1 cellular context compared by ENCODE assay signal in the genomic region with DNA sequence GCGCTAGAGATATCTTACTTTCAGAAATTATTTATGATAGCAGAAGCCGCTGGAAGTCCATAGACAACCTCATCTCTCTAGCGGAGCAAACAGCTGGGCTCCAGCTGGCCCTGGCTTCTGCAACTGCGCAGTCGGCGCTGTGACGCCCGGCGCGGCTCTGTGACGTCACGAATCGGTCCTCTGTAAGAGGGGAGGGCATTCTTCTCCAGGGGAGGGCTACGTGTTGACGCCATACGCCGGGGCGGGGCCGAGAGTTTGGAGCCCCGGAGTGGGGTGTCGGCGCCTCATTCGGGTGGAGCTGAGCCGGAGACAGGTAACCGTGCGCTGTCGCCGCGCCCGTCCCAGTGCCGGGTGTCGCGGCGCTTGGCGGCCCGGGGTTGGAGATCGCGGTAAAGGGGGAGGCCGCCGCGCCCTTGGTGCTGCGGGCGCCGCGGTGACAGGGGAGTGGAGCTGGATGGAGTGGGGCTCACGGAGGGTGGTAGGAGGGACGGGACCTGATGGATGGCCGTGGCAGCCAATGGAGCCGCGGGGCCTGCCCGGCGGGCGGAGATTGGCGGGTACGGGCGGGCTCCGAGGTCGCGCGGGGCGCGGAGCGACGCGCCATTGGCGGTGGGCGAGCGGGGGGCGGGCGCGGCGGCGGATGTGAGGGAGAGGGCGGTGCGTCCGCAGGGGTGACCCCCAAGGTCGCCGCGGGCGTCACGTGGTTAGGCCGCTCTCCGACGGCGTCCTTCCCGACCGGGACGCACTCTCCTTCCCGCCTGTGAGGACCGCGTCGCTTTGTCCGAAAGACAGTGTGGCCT.
TF ChIP-seq lines count a peak whose summit lies in the region.

A gene (plus strand): TSS at position 287 of the 800 bp plus-strand sequence. CDS start 17,717 bp downstream, outside the sequence.

TF ChIP-seq in HepG2, 621 proteins besides CTCF, POLR2A, EP300 and RAD21 (continued from another document and continues in another):
- TF ChIP-seq, protein P1, sequence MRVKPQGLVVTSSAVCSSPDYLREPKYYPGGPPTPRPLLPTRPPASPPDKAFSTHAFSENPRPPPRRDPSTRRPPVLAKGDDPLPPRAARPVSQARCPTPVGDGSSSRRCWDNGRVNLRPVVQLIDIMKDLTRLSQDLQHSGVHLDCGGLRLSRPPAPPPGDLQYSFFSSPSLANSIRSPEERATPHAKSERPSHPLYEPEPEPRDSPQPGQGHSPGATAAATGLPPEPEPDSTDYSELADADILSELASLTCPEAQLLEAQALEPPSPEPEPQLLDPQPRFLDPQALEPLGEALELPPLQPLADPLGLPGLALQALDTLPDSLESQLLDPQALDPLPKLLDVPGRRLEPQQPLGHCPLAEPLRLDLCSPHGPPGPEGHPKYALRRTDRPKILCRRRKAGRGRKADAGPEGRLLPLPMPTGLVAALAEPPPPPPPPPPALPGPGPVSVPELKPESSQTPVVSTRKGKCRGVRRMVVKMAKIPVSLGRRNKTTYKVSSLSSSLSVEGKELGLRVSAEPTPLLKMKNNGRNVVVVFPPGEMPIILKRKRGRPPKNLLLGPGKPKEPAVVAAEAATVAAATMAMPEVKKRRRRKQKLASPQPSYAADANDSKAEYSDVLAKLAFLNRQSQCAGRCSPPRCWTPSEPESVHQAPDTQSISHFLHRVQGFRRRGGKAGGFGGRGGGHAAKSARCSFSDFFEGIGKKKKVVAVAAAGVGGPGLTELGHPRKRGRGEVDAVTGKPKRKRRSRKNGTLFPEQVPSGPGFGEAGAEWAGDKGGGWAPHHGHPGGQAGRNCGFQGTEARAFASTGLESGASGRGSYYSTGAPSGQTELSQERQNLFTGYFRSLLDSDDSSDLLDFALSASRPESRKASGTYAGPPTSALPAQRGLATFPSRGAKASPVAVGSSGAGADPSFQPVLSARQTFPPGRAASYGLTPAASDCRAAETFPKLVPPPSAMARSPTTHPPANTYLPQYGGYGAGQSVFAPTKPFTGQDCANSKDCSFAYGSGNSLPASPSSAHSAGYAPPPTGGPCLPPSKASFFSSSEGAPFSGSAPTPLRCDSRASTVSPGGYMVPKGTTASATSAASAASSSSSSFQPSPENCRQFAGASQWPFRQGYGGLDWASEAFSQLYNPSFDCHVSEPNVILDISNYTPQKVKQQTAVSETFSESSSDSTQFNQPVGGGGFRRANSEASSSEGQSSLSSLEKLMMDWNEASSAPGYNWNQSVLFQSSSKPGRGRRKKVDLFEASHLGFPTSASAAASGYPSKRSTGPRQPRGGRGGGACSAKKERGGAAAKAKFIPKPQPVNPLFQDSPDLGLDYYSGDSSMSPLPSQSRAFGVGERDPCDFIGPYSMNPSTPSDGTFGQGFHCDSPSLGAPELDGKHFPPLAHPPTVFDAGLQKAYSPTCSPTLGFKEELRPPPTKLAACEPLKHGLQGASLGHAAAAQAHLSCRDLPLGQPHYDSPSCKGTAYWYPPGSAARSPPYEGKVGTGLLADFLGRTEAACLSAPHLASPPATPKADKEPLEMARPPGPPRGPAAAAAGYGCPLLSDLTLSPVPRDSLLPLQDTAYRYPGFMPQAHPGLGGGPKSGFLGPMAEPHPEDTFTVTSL (CRISPR knock-in tag; IDR thresholded peaks at IDR 0.05; ENCODE audit: borderline replicate concordance) = peak; percentile 67
- TF ChIP-seq FOSL2 (CRISPR knock-in tag; IDR thresholded peaks at IDR 0.05) (peak; percentile 43), NR1H2 (CRISPR knock-in tag; IDR thresholded peaks at IDR 0.05; ENCODE audit: borderline replicate concordance, low read depth) (no peak), ARID2 (CRISPR knock-in tag; IDR thresholded peaks at IDR 0.05; ENCODE audit: borderline replicate concordance) (peak; percentile 6; the same call in 1 of the 2 replicates), HOXA3 (CRISPR knock-in tag; IDR thresholded peaks at IDR 0.05) (peak; percentile 100), ZNF296 (CRISPR knock-in tag; conservative IDR thresholded peaks at IDR 0.05) (no peak), ZNF230 (CRISPR knock-in tag; IDR thresholded peaks at IDR 0.05) (no peak), ZNF468 (CRISPR knock-in tag; IDR thresholded peaks at IDR 0.05) (0 out of 2 replicates have a peak, but pooled peaks have one; percentile 87), GFI1 (CRISPR knock-in tag; IDR thresholded peaks at IDR 0.05; ENCODE audit: borderline replicate concordance) (no peak; the same call in 1 of the 2 replicates), HDAC1 (CRISPR knock-in tag; IDR thresholded peaks at IDR 0.05) (peak; percentile 96), ZNF878 (CRISPR knock-in tag; IDR thresholded peaks at IDR 0.05) (no peak; the same call in 1 of the 2 replicates), ZFP82 (CRISPR knock-in tag; IDR thresholded peaks at IDR 0.05; ENCODE audit: borderline replicate concordance) (0 out of 2 replicates have a peak, but pooled peaks have one; percentile 62), ZNF33A (CRISPR knock-in tag; IDR thresholded peaks at IDR 0.05; ENCODE audit: borderline replicate concordance) (peak; percentile 76; the same call in 1 of the 2 replicates), DNMT1 (CRISPR knock-in tag; IDR thresholded peaks at IDR 0.05) (no peak), ZBTB21 (CRISPR knock-in tag; IDR thresholded peaks at IDR 0.05) (peak; percentile 99), SP1 (IDR thresholded peaks at IDR 0.05) (no peak; the same call in 1 of the 2 replicates), SP1 (CRISPR knock-in tag; IDR thresholded peaks at IDR 0.05) (peak; percentile 79), NFKBIZ (CRISPR knock-in tag; IDR thresholded peaks at IDR 0.05) (peak; percentile 23; the same call in 1 of the 2 replicates), IKZF4 (CRISPR knock-in tag; IDR thresholded peaks at IDR 0.05; ENCODE audit: borderline replicate concordance, low read depth, not compliant biosample characterization) (no peak), SMAD1 (CRISPR knock-in tag; IDR thresholded peaks at IDR 0.05; ENCODE audit: borderline replicate concordance, low read depth) (peak; percentile 76; the same call in 1 of the 2 replicates), ZKSCAN5 (CRISPR knock-in tag; IDR thresholded peaks at IDR 0.05) (no peak), ZZZ3 (CRISPR knock-in tag; IDR thresholded peaks at IDR 0.05; ENCODE audit: borderline replicate concordance) (0 out of 2 replicates have a peak, but pooled peaks have one; percentile 39), ZNF782 (CRISPR knock-in tag; IDR thresholded peaks at IDR 0.05; ENCODE audit: borderline replicate concordance) (no peak), HNRNPLL (IDR thresholded peaks at IDR 0.05; ENCODE audit: low read depth, low read length, poor library complexity, severe bottlenecking) (peak; percentile 85), BCL6 (CRISPR knock-in tag; IDR thresholded peaks at IDR 0.05) (no peak), FOXC1 (CRISPR knock-in tag; IDR thresholded peaks at IDR 0.05; ENCODE audit: borderline replicate concordance) (peak; percentile 66; the same call in 1 of the 2 replicates), CBX2 (IDR thresholded peaks at IDR 0.05; ENCODE audit: low read depth, low read length) (no peak), CBX2 (CRISPR knock-in tag; IDR thresholded peaks at IDR 0.05; ENCODE audit: low read depth) (0 out of 2 replicates have a peak, but pooled peaks have one; percentile 36), ZNF138 (CRISPR knock-in tag; IDR thresholded peaks at IDR 0.05; ENCODE audit: low read depth) (no peak), FOXJ3 (CRISPR knock-in tag; IDR thresholded peaks at IDR 0.05; ENCODE audit: borderline replicate concordance) (no peak), SOX5 (CRISPR knock-in tag; IDR thresholded peaks at IDR 0.05; ENCODE audit: borderline replicate concordance) (peak; percentile 30; the same call in 1 of the 2 replicates), FLYWCH1 (CRISPR knock-in tag; IDR thresholded peaks at IDR 0.05) (no peak), CREM (IDR thresholded peaks at IDR 0.05) (peak; percentile 99), CREM (CRISPR knock-in tag; IDR thresholded peaks at IDR 0.05) (peak; percentile 82), KAT8 (CRISPR knock-in tag; IDR thresholded peaks at IDR 0.05) (peak; percentile 93), TAF1 (CRISPR knock-in tag; IDR thresholded peaks at IDR 0.05) (peak; percentile 87), CREB1 (IDR thresholded peaks at IDR 0.05) (peak; percentile 100), CREB1 (CRISPR knock-in tag; IDR thresholded peaks at IDR 0.05) (peak; percentile 99), SAP130 (CRISPR knock-in tag; IDR thresholded peaks at IDR 0.05; ENCODE audit: low read depth) (peak; percentile 98), NONO (IDR thresholded peaks at IDR 0.05) (no peak), NONO (CRISPR knock-in tag; conservative IDR thresholded peaks at IDR 0.05) (peak; percentile 86), ZNF335 (CRISPR knock-in tag; IDR thresholded peaks at IDR 0.05) (peak; percentile 75; the same call in 1 of the 2 replicates), FOXA1 (IDR thresholded peaks at IDR 0.05) (no peak), FOXA1 (CRISPR knock-in tag; IDR thresholded peaks at IDR 0.05) (peak; percentile 7; the same call in 1 of the 2 replicates), FIP1L1 (IDR thresholded peaks at IDR 0.05; ENCODE audit: borderline replicate concordance, insufficient read depth, low read depth, low read length) (no peak), ZNF724P (CRISPR knock-in tag; IDR thresholded peaks at IDR 0.05; ENCODE audit: borderline replicate concordance) (0 out of 2 replicates have a peak, but pooled peaks have one; percentile 52), HMG20B (CRISPR knock-in tag; conservative IDR thresholded peaks at IDR 0.05) (no peak)
- TF ChIP-seq, protein P2, sequence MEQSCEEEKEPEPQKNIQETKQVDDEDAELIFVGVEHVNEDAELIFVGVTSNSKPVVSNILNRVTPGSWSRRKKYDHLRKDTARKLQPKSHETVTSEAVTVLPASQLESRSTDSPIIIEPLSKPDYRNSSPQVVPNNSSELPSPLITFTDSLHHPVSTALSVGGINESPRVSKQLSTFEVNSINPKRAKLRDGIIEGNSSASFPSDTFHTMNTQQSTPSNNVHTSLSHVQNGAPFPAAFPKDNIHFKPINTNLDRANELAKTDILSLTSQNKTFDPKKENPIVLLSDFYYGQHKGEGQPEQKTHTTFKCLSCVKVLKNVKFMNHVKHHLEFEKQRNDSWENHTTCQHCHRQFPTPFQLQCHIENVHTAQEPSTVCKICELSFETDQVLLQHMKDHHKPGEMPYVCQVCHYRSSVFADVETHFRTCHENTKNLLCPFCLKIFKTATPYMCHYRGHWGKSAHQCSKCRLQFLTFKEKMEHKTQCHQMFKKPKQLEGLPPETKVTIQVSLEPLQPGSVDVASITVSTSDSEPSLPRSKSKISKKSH (CRISPR knock-in tag; IDR thresholded peaks at IDR 0.05; ENCODE audit: borderline replicate concordance) = peak; percentile 41; the same call in 1 of the 2 replicates
- TF ChIP-seq, protein P3, sequence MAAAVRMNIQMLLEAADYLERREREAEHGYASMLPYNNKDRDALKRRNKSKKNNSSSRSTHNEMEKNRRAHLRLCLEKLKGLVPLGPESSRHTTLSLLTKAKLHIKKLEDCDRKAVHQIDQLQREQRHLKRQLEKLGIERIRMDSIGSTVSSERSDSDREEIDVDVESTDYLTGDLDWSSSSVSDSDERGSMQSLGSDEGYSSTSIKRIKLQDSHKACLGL (CRISPR knock-in tag; IDR thresholded peaks at IDR 0.05) = peak; percentile 84
- TF ChIP-seq, protein P4, sequence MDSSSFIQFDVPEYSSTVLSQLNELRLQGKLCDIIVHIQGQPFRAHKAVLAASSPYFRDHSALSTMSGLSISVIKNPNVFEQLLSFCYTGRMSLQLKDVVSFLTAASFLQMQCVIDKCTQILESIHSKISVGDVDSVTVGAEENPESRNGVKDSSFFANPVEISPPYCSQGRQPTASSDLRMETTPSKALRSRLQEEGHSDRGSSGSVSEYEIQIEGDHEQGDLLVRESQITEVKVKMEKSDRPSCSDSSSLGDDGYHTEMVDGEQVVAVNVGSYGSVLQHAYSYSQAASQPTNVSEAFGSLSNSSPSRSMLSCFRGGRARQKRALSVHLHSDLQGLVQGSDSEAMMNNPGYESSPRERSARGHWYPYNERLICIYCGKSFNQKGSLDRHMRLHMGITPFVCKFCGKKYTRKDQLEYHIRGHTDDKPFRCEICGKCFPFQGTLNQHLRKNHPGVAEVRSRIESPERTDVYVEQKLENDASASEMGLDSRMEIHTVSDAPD (CRISPR knock-in tag; IDR thresholded peaks at IDR 0.05) = no peak
- TF ChIP-seq, protein P5, sequence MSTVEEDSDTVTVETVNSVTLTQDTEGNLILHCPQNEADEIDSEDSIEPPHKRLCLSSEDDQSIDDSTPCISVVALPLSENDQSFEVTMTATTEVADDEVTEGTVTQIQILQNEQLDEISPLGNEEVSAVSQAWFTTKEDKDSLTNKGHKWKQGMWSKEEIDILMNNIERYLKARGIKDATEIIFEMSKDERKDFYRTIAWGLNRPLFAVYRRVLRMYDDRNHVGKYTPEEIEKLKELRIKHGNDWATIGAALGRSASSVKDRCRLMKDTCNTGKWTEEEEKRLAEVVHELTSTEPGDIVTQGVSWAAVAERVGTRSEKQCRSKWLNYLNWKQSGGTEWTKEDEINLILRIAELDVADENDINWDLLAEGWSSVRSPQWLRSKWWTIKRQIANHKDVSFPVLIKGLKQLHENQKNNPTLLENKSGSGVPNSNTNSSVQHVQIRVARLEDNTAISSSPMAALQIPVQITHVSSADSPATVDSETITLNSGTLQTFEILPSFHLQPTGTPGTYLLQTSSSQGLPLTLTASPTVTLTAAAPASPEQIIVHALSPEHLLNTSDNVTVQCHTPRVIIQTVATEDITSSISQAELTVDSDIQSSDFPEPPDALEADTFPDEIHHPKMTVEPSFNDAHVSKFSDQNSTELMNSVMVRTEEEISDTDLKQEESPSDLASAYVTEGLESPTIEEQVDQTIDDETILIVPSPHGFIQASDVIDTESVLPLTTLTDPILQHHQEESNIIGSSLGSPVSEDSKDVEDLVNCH (CRISPR knock-in tag; IDR thresholded peaks at IDR 0.05) = no peak
- TF ChIP-seq, protein P6, sequence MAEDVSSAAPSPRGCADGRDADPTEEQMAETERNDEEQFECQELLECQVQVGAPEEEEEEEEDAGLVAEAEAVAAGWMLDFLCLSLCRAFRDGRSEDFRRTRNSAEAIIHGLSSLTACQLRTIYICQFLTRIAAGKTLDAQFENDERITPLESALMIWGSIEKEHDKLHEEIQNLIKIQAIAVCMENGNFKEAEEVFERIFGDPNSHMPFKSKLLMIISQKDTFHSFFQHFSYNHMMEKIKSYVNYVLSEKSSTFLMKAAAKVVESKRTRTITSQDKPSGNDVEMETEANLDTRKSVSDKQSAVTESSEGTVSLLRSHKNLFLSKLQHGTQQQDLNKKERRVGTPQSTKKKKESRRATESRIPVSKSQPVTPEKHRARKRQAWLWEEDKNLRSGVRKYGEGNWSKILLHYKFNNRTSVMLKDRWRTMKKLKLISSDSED (CRISPR knock-in tag; IDR thresholded peaks at IDR 0.05) = 0 out of 2 replicates have a peak, but pooled peaks have one; percentile 66
- TF ChIP-seq, protein P7, sequence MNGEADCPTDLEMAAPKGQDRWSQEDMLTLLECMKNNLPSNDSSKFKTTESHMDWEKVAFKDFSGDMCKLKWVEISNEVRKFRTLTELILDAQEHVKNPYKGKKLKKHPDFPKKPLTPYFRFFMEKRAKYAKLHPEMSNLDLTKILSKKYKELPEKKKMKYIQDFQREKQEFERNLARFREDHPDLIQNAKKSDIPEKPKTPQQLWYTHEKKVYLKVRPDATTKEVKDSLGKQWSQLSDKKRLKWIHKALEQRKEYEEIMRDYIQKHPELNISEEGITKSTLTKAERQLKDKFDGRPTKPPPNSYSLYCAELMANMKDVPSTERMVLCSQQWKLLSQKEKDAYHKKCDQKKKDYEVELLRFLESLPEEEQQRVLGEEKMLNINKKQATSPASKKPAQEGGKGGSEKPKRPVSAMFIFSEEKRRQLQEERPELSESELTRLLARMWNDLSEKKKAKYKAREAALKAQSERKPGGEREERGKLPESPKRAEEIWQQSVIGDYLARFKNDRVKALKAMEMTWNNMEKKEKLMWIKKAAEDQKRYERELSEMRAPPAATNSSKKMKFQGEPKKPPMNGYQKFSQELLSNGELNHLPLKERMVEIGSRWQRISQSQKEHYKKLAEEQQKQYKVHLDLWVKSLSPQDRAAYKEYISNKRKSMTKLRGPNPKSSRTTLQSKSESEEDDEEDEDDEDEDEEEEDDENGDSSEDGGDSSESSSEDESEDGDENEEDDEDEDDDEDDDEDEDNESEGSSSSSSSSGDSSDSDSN (CRISPR knock-in tag; IDR thresholded peaks at IDR 0.05) = peak; percentile 46
